In genomic region chr15:67086650-67086941, GRCh38 we compare ENCODE assay signal across 15 cellular contexts. TPM values are rescaled to one million over a fixed set of nuclear protein-coding genes. Genes with fewer than 3 reads are reported as not detected.
DNase-seq lines count a peak whose midpoint lies in the region; ATAC-seq and TF ChIP-seq lines count a peak whose summit lies in the region.
"Had no signal": no experiment of that assay in that cellular context is flagged by ENCODE, and none has a peak within 500 bp of the region (broad histone marks: within the 10 kb centered on the region; RNA-seq: fewer than 3 reads in every experiment).

No MANE protein-coding gene starts in this region.

- H3K27ac Mint-ChIP-seq in activated T-cell treated with anti-CD3 and anti-CD28 coated beads, Interleukin-2, amount 50 U/mL, for 24 hours = peak overlapping the region; percentile 94
- H3K27ac Mint-ChIP-seq in T-cell (peak overlapping the region; percentile 53 to 72), immature natural killer cell (peak overlapping the region; percentile 83 to 94 (median 88))

- no peaks in the 10 kb centered on the region for H3K27me3 Mint-ChIP-seq in activated T-cell treated with anti-CD3 and anti-CD28 coated beads, Interleukin-2, amount 50 U/mL, for 24 hours
- no peaks in the 10 kb centered on the region for H3K27me3 Mint-ChIP-seq in T-cell
- peaks cover 12 to 41% (median 37%) of the 10 kb centered on the region in 3 donors for H3K27me3 Mint-ChIP-seq in immature natural killer cell (ENCODE audit: low read depth in 3 of 3)

- intact Hi-C loops in thyroid gland (cut with DNase I) = no loop called here

- ATAC-seq in T-cell (replicated peaks in 1 of 4) (no peak), GM21717 (IDR thresholded peaks at IDR 0.05; ENCODE audit: unreplicated experiment) (no peak), GM19395 (IDR thresholded peaks at IDR 0.05; ENCODE audit: unreplicated experiment) (no peak)

- no peaks in the 10 kb centered on the region for H3K27me3 ChIP-seq in thyroid gland
- H3K27me3 ChIP-seq: dorsolateral prefrontal cortex, gastroesophageal sphincter, SJCRH30 had no signal

- H3K4me1 Mint-ChIP-seq in activated T-cell treated with anti-CD3 and anti-CD28 coated beads, Interleukin-2, amount 50 U/mL, for 24 hours (ENCODE audit: low read depth) = peaks cover 98% of the 10 kb centered on the region
- H3K4me1 Mint-ChIP-seq in T-cell (peaks cover 85 to 99% (median 97%) of the 10 kb centered on the region in 3 donors), immature natural killer cell (peaks cover 99 to 100% of the 10 kb centered on the region in 2 donors)

- POLR2A ChIA-PET in T-cell (lab: Charles Lee) = no interaction called here

- WGBS in thyroid gland, 2 donors = 87 to 88% methylated on average over 5 of the region's 5 CpGs

- DNase-seq in activated T-cell treated with anti-CD3 and anti-CD28 coated beads, Interleukin-2, amount 50 U/mL, for 24 hours = no peak
- DNase-seq in activated T-cell treated with anti-CD3 and anti-CD28 coated beads for 4 hours = no peak
- no peak for DNase-seq in T-cell
- DNase-seq in immature natural killer cell = no peak
- no peak for DNase-seq in thyroid gland
- DNase-seq in ACHN = no peak
- DNase-seq: dorsolateral prefrontal cortex, islet precursor cell, NCI-H1105, NCI-H524 treated with DMSO at 0.1 percent for 48 hours, SJCRH30 had no signal

- CTCF ChIA-PET in T-cell (lab: Charles Lee) = interaction anchor here in 1 of 2 donors (1.1 kb wide), 1 partner anchor 35 kb away, joined by 3 read pairs; no protein-coding TSS in a partner anchor

- in situ Hi-C loops in ACHN (cut with HindIII; ENCODE audit: low pct_ligation_motif_present, low pct_unique_long_range_greater_than_20kb, low sequenced_read_pairs) = no loop called here

- no peak for TF ChIP-seq POLR2A in thyroid gland (IDR thresholded peaks at IDR 0.05)

- H3K9me3 ChIP-seq in thyroid gland = no peaks in the 10 kb centered on the region
- H3K9me3 ChIP-seq: gastroesophageal sphincter, SJCRH30 had no signal

- H3K36me3 Mint-ChIP-seq in activated T-cell treated with anti-CD3 and anti-CD28 coated beads, Interleukin-2, amount 50 U/mL, for 24 hours (ENCODE audit: low read depth) = peaks cover 24% of the 10 kb centered on the region
- H3K36me3 Mint-ChIP-seq in T-cell (peaks cover 5% of the 10 kb centered on the region), immature natural killer cell (peaks cover 0 to 6% (median 0%) of the 10 kb centered on the region in 3 donors)

- TF ChIP-seq CTCF in thyroid gland (IDR thresholded peaks at IDR 0.05) = no peak

- peak overlapping the region; percentile 62 to 83 (median 78) for H3K27ac ChIP-seq in thyroid gland
- H3K27ac ChIP-seq: SJCRH30 had no signal

- no peak overlapping the region for H3K4me3 ChIP-seq in thyroid gland (replicated peaks in 1 of 3)
- H3K4me3 ChIP-seq: dorsolateral prefrontal cortex, gastroesophageal sphincter, SJCRH30, skin epidermis had no signal

- H3K36me3 ChIP-seq in thyroid gland = no peaks in the 10 kb centered on the region
- H3K36me3 ChIP-seq: gastroesophageal sphincter had no signal

- peaks cover 3% of the 10 kb centered on the region for H3K9me3 Mint-ChIP-seq in activated T-cell treated with anti-CD3 and anti-CD28 coated beads, Interleukin-2, amount 50 U/mL, for 24 hours
- H3K9me3 Mint-ChIP-seq in T-cell (no peaks in the 10 kb centered on the region), immature natural killer cell (no peaks in the 10 kb centered on the region)

- H3K4me3 Mint-ChIP-seq in activated T-cell treated with anti-CD3 and anti-CD28 coated beads, Interleukin-2, amount 50 U/mL, for 24 hours = peak overlapping the region; percentile 47
- H3K4me3 Mint-ChIP-seq in T-cell = peak overlapping the region; percentile 3 to 76 (median 25)
- H3K4me3 Mint-ChIP-seq in immature natural killer cell = peak overlapping the region; percentile 51 to 87 (median 75)

- H3K4me1 ChIP-seq in thyroid gland = peaks cover 91 to 97% of the 10 kb centered on the region in 2 donors

RNA-seq across cellular contexts. Expression of gene SMAD3, which starts 21.2 kb away (rescaled TPM):
- total RNA-seq in T-cell = 100 to 1,000 TPM in 3 of 5 donors, 10 to 100 TPM in 2; 55.4 to 159 (median 110) TPM
- polyA plus RNA-seq in immature natural killer cell = 10 to 100 TPM in 2 of 3 donors, 1 to 10 TPM in 1; 8.9 to 11.9 (median 10.0) TPM
- 10 to 100 TPM; 33.6 to 66.5 (median 47.3) TPM for total RNA-seq in thyroid gland

Comparison
In these comparisons a context has a peak if more than half of its experiments do, and no peak if none do; other contexts are left out.
1. H3K4me3 Mint-ChIP-seq: peak in every context shown above with its lines; median percentile 75 in immature natural killer cell; 47 in activated T-cell treated with anti-CD3 and anti-CD28 coated beads, Interleukin-2, amount 50 U/mL, for 24 hours; 25 in T-cell.